Comparison of ENCODE assay signal across 19 cellular contexts in genomic region chr6:131652472-131652871, GRCh38. TPM values are rescaled to one million over a fixed set of nuclear protein-coding genes. Genes with fewer than 3 reads are reported as not detected.
A peak's percentile ranks its signal among the peaks of the same experiment; 100 is the strongest.
DNase-seq lines count a peak whose midpoint lies in the region; ATAC-seq, FAIRE-seq and TF ChIP-seq lines count a peak whose summit lies in the region.
"Had no signal": no experiment of that assay in that cellular context is flagged by ENCODE, and none has a peak within 500 bp of the region (broad histone marks: within the 10 kb centered on the region; RNA-seq: fewer than 3 reads in every experiment).

No MANE protein-coding gene starts in this region.

- H3K4me1 ChIP-seq in H1 (replicated peaks in 1 of 4; ENCODE audit: control insufficient read depth in 3 of 4, insufficient read depth in 4 of 4, low read length in 3 of 4): no peaks in the 10 kb centered on the region
- no peaks in the 10 kb centered on the region for H3K4me1 ChIP-seq in naive thymus-derived CD4-positive, alpha-beta T cell (ENCODE audit: control insufficient read depth in 2 of 2, insufficient read depth in 2 of 2, low read length in 2 of 2)
- H3K4me1 ChIP-seq: Caco-2, SJSA1, upper lobe of right lung had no signal

- no peak for TF ChIP-seq CTCF in H1 (IDR thresholded peaks at IDR 0.05; ENCODE audit: control extremely low read depth in 1 of 3, insufficient read depth in 1 of 3, low read depth in 1 of 3, low read length in 3 of 3)

- no peak for TF ChIP-seq RAD21 in H1 (IDR thresholded peaks at IDR 0.05 in 1 of 2, conservative IDR thresholded peaks at IDR 0.05 in 1 of 2; ENCODE audit: low read depth in 2 of 2, low read length in 2 of 2)

- H3K4ac ChIP-seq in H1 (replicated peaks; ENCODE audit: insufficient read length, low read depth, low read length): no peak overlapping the region

- H2AFZ ChIP-seq in H1 (ENCODE audit: low read length): peak overlapping the region; percentile 93

- H4K20me1 ChIP-seq in H1 (replicated peaks in 1 of 2; ENCODE audit: control insufficient read depth in 1 of 2, insufficient read depth in 2 of 2, low read length in 2 of 2): no peaks in the 10 kb centered on the region

- H3K56ac ChIP-seq in H1 (replicated peaks; ENCODE audit: insufficient read length, low read depth, low read length): no peak overlapping the region

- FAIRE-seq in H1 (lab: Jason Lieb, UNC): no peak
- FAIRE-seq: GM18507 had no signal

- no peak overlapping the region for H2AK5ac ChIP-seq in H1 (ENCODE audit: low read depth, low read length)

- no peak overlapping the region for H3K14ac ChIP-seq in H1 (ENCODE audit: insufficient read length)

- H3K27me3 ChIP-seq in H1 (replicated peaks in 1 of 4; ENCODE audit: control insufficient read depth in 3 of 4, extremely low read depth in 1 of 4, insufficient read depth in 3 of 4, low read length in 3 of 4): no peaks in the 10 kb centered on the region; a peak in 1 of 7 replicates
- H3K27me3 ChIP-seq in naive thymus-derived CD4-positive, alpha-beta T cell (ENCODE audit: control insufficient read depth in 2 of 2, insufficient read depth in 2 of 2, low read length in 2 of 2): no peaks in the 10 kb centered on the region
- H3K27me3 ChIP-seq: upper lobe of right lung had no signal

- H3K27ac ChIP-seq in H1 (ENCODE audit: low read depth, low read length): no peak overlapping the region
- H3K27ac ChIP-seq in naive thymus-derived CD4-positive, alpha-beta T cell (ENCODE audit: low read depth, low read length): no peak overlapping the region
- H3K27ac ChIP-seq: SJSA1, upper lobe of right lung had no signal

- no peak for ATAC-seq in naive thymus-derived CD4-positive, alpha-beta T cell
- ATAC-seq: activated CD8-positive, alpha-beta T cell treated with anti-CD3 and anti-CD28 coated beads for 36 hours; sciatic nerve; upper lobe of right lung had no signal

- H4K8ac ChIP-seq in H1 (ENCODE audit: extremely low read depth, insufficient read depth, low read length): no peak overlapping the region

- no peak overlapping the region for H4K91ac ChIP-seq in H1 (replicated peaks; ENCODE audit: insufficient read length, low read length)

- intact Hi-C loops in naive thymus-derived CD4-positive, alpha-beta T cell (cut with micrococcal nuclease): no loop called here

- no peak overlapping the region for H3K4me3 ChIP-seq in H1 (ENCODE audit: extremely low read depth in 1 of 4, insufficient read depth in 2 of 4, low read depth in 3 of 4, low read length in 4 of 4)
- H3K4me3 ChIP-seq in naive thymus-derived CD4-positive, alpha-beta T cell (ENCODE audit: low read length): no peak overlapping the region
- H3K4me3 ChIP-seq: SJSA1, upper lobe of right lung had no signal

- TF ChIP-seq EP300 in H1 (IDR thresholded peaks at IDR 0.05; ENCODE audit: borderline replicate concordance in 1 of 2, low read depth in 2 of 2, low read length in 2 of 2): no peak

- no peak overlapping the region for H2BK120ac ChIP-seq in H1 (replicated peaks; ENCODE audit: low read depth, low read length)

- H3K27me3 Mint-ChIP-seq in naive thymus-derived CD4-positive, alpha-beta T cell: peaks cover 0 to 5% (median 0%) of the 10 kb centered on the region in 5 donors

- H3K9ac ChIP-seq in H1 (replicated peaks in 1 of 4; ENCODE audit: extremely low read depth in 1 of 4, low read depth in 3 of 4, low read length in 3 of 4): no peak overlapping the region; a peak in 1 of 7 replicates

- H3K9me3 ChIP-seq in H1 (ENCODE audit: insufficient read depth in 2 of 2, low read depth in 1 of 2, low read length in 1 of 2): no peaks in the 10 kb centered on the region
- H3K9me3 ChIP-seq in naive thymus-derived CD4-positive, alpha-beta T cell (ENCODE audit: control insufficient read depth in 2 of 3, low read length in 3 of 3): no peaks in the 10 kb centered on the region
- H3K9me3 ChIP-seq: Caco-2, SJSA1, upper lobe of right lung had no signal

- H3K79me1 ChIP-seq in H1 (ENCODE audit: low read depth, low read length): no peaks in the 10 kb centered on the region

- no peaks in the 10 kb centered on the region for H3K23me2 ChIP-seq in H1 (ENCODE audit: low read depth, low read length)

- no peak overlapping the region for H3K27ac Mint-ChIP-seq in naive thymus-derived CD4-positive, alpha-beta T cell
- H3K27ac Mint-ChIP-seq: activated CD8-positive, alpha-beta T cell treated with anti-CD3 and anti-CD28 coated beads for 36 hours; activated T-helper 2 cell treated with anti-CD3 and anti-CD28 coated beads, Interferon-gamma antibody, Interleukin-2, Interleukin-4, amounts not matched to agents 10 μg/mL and 5 μg/mL and 100 μg/mL, durations not matched to agents 14 hours and 24 hours and 36 hours had no signal

- H3K79me2 ChIP-seq in H1 (ENCODE audit: control insufficient read depth in 1 of 2, insufficient read depth in 2 of 2, low read length in 2 of 2): no peaks in the 10 kb centered on the region

- no peak overlapping the region for H4K5ac ChIP-seq in H1 (ENCODE audit: insufficient read length, low read depth, low read length)

- H2BK12ac ChIP-seq in H1 (ENCODE audit: low read depth, low read length): no peak overlapping the region

- POLR2A ChIA-PET in H1 (lab: Charles Lee; ENCODE audit: partially characterized antibody): no interaction called here
- POLR2A ChIA-PET in naive thymus-derived CD4-positive, alpha-beta T cell (lab: Charles Lee): no interaction called here

- no peak overlapping the region for H2BK5ac ChIP-seq in H1 (ENCODE audit: low read depth, low read length)

- no peak overlapping the region for H3K23ac ChIP-seq in H1 (ENCODE audit: insufficient read length)

- H3K4me3 Mint-ChIP-seq in naive thymus-derived CD4-positive, alpha-beta T cell: no peak overlapping the region
- H3K4me3 Mint-ChIP-seq: activated CD8-positive, alpha-beta T cell treated with anti-CD3 and anti-CD28 coated beads for 36 hours had no signal

- CTCF ChIA-PET in H1 (lab: Charles Lee; ENCODE audit: partially characterized antibody): interaction anchor here (1.4 to 1.6 kb wide), 2 partner anchors 16 to 25 kb away, joined by 3 to 4 read pairs; partner anchors contain the start of genes ENPP3 and MED23
- CTCF ChIA-PET in naive thymus-derived CD4-positive, alpha-beta T cell (lab: Charles Lee): no interaction called here

- no peak overlapping the region for H2BK15ac ChIP-seq in H1 (ENCODE audit: low read length)

- H3K9me3 Mint-ChIP-seq in naive thymus-derived CD4-positive, alpha-beta T cell: no peaks in the 10 kb centered on the region
- H3K9me3 Mint-ChIP-seq: activated CD8-positive, alpha-beta T cell treated with anti-CD3 and anti-CD28 coated beads for 36 hours; activated T-helper 2 cell treated with anti-CD3 and anti-CD28 coated beads, Interferon-gamma antibody, Interleukin-2, Interleukin-4, amounts not matched to agents 10 μg/mL and 5 μg/mL and 100 μg/mL, durations not matched to agents 14 hours and 24 hours and 36 hours had no signal

- no peaks in the 10 kb centered on the region for H3K36me3 ChIP-seq in H1 (ENCODE audit: control insufficient read depth in 2 of 4, insufficient read depth in 4 of 4, low read length in 3 of 4)
- no peaks in the 10 kb centered on the region for H3K36me3 ChIP-seq in naive thymus-derived CD4-positive, alpha-beta T cell (ENCODE audit: control insufficient read depth in 2 of 3, insufficient read depth in 3 of 3, low read length in 3 of 3)
- H3K36me3 ChIP-seq: SJSA1, upper lobe of right lung had no signal

- H3K36me3 Mint-ChIP-seq in naive thymus-derived CD4-positive, alpha-beta T cell: peaks cover 0 to 9% (median 4%) of the 10 kb centered on the region in 5 donors

- H3K4me2 ChIP-seq in H1 (ENCODE audit: insufficient read depth in 1 of 2, low read depth in 2 of 2, low read length in 2 of 2): no peak overlapping the region

- no peak for TF ChIP-seq POLR2A in H1 (IDR thresholded peaks at IDR 0.05; ENCODE audit: control extremely low read depth in 1 of 2, low read depth in 2 of 2, low read length in 2 of 2)

- DNase-seq in NCI-H1417 (lab: John Stamatoyannopoulos, UW) (peak in 2 of 3 experiments; percentile 35 to 69), NCI-H1417 treated with DMSO at 0.1 percent for 48 hours (lab: John Stamatoyannopoulos, UW) (no peak), NCI-H510A treated with DMSO at 0.1 percent for 48 hours (lab: John Stamatoyannopoulos, UW) (peak; percentile 19), H1 (ENCODE audit: low read depth in 1 of 2, low spot score in 2 of 2) (no peak), renal cortical epithelial cell (ENCODE audit: low read depth) (peak; percentile 39), midbrain (lab: John Stamatoyannopoulos, UW) (no peak), NCI-H524 (lab: John Stamatoyannopoulos, UW) (no peak)
- DNase-seq in naive thymus-derived CD4-positive, alpha-beta T cell: no peak
- DNase-seq: activated CD8-positive, alpha-beta T cell treated with anti-CD3 and anti-CD28 coated beads for 36 hours; Caco-2; stimulated activated CD4-positive, alpha-beta T cell treated with anti-CD3 and anti-CD28 coated beads, Interleukin-4, amount 100 ng/mL, for 24 hours; upper lobe of right lung had no signal

- H3K4me1 Mint-ChIP-seq in naive thymus-derived CD4-positive, alpha-beta T cell: peaks cover 0 to 6% (median 4%) of the 10 kb centered on the region in 7 donors

- H2BK20ac ChIP-seq in H1 (ENCODE audit: low read length): no peak overlapping the region

- no peak overlapping the region for H3K18ac ChIP-seq in H1 (ENCODE audit: extremely low read depth, low read length)

- 91% methylated on average over 5 of the region's 5 CpGs; no CpG with 5 or more reads in 1 of the 2 experiments for WGBS in H1 (ENCODE audit: extremely low coverage in 1 of 2, insufficient coverage in 1 of 2, insufficient read length in 1 of 2, insufficient replicate concordance in 2 of 2, low coverage in 1 of 2, low lambda C conversion rate in 2 of 2, missing lambda C conversion rate in 1 of 2), 2 experiments

RNA-seq across cellular contexts. Expression of gene ENPP3, which starts 15.4 kb away (rescaled TPM):
- not detected in 2 replicates for total RNA-seq in H1 (2021; fragmentation: NEBNext Ultra II Directional; extraction: Animal tissue kit (Norgen Biotek cat#: 25700))
- 0.11 TPM in 1 of 2 replicates, not detected in the other for polyA plus RNA-seq in H1 (2011; rRNA removed)
- polyA plus RNA-seq in H1 (2011; cell fraction: cytosol; rRNA removed): 0.03 TPM
- polyA plus RNA-seq in H1 (2011; cell fraction: nucleus; rRNA removed): not detected
- 0.08 TPM in 1 of 4 replicates, not detected in the others for polyA plus RNA-seq in H1 (2012, experiment 1 of 2)
- not detected for polyA plus RNA-seq in H1 (2012, experiment 2 of 2)
- 0.04 TPM for polyA plus RNA-seq in H1 (2013, experiment 1 of 2)
- polyA plus RNA-seq in H1 (2013, experiment 2 of 2): 0.07 TPM
- 0.07 TPM in 1 of 2 replicates, not detected in the other for polyA minus RNA-seq in H1 (2011; rRNA and poly(A)+ RNA removed)
- not detected for polyA minus RNA-seq in H1 (2011; cell fraction: cytosol; rRNA and poly(A)+ RNA removed)
- 0.20 TPM for polyA minus RNA-seq in H1 (2011; cell fraction: nucleus; rRNA and poly(A)+ RNA removed)
- 0.65 TPM in 1 of 2 replicates, not detected in the other for total RNA-seq in renal cortical epithelial cell
- 1 to 10 TPM in 2 of 5 experiments, under 1 TPM in 3; 0.35 to 7.1 (median 0.51) TPM for total RNA-seq in naive thymus-derived CD4-positive, alpha-beta T cell
- polyA plus RNA-seq in naive thymus-derived CD4-positive, alpha-beta T cell: under 1 TPM; 0.15 to 0.33 TPM
- total RNA-seq: Caco-2 had no signal

RNA-seq across cellular contexts. Expression of gene MED23, which starts 24.4 kb away (rescaled TPM):
- total RNA-seq in H1 (2021; fragmentation: NEBNext Ultra II Directional; extraction: Animal tissue kit (Norgen Biotek cat#: 25700)): 13.0 and 13.8 TPM in 2 replicates
- 6.7 and 10.5 TPM in 2 replicates for polyA plus RNA-seq in H1 (2011; rRNA removed)
- polyA plus RNA-seq in H1 (2011; cell fraction: cytosol; rRNA removed): 9.9 TPM
- polyA plus RNA-seq in H1 (2011; cell fraction: nucleus; rRNA removed): 15.2 TPM
- 6.0 to 9.8 TPM (median 7.7 TPM) in 4 replicates for polyA plus RNA-seq in H1 (2012, experiment 1 of 2)
- polyA plus RNA-seq in H1 (2012, experiment 2 of 2): 0.35 TPM
- polyA plus RNA-seq in H1 (2013, experiment 1 of 2): 11.7 TPM
- polyA plus RNA-seq in H1 (2013, experiment 2 of 2): 10.7 TPM
- 20.2 and 26.7 TPM in 2 replicates for polyA minus RNA-seq in H1 (2011; rRNA and poly(A)+ RNA removed)
- 8.2 TPM for polyA minus RNA-seq in H1 (2011; cell fraction: cytosol; rRNA and poly(A)+ RNA removed)
- polyA minus RNA-seq in H1 (2011; cell fraction: nucleus; rRNA and poly(A)+ RNA removed): 34.4 TPM
- total RNA-seq in renal cortical epithelial cell: 32.0 and 46.3 TPM in 2 replicates
- 10 to 100 TPM; 35.7 to 59.1 (median 55.4) TPM for total RNA-seq in naive thymus-derived CD4-positive, alpha-beta T cell
- polyA plus RNA-seq in naive thymus-derived CD4-positive, alpha-beta T cell: 10 to 100 TPM; 11.1 to 16.7 TPM

RNA-seq across cellular contexts. Expression of gene OR2A4, which starts 48.7 kb away (rescaled TPM):
- not detected in 2 replicates for total RNA-seq in H1 (2021; fragmentation: NEBNext Ultra II Directional; extraction: Animal tissue kit (Norgen Biotek cat#: 25700))
- polyA plus RNA-seq in H1 (2011; rRNA removed): 0.27 and 0.88 TPM in 2 replicates
- polyA plus RNA-seq in H1 (2011; cell fraction: cytosol; rRNA removed): 0.13 TPM
- polyA plus RNA-seq in H1 (2011; cell fraction: nucleus; rRNA removed): not detected
- 0.09 to 0.63 TPM (median 0.35 TPM) in 3 of 4 replicates, not detected in the other for polyA plus RNA-seq in H1 (2012, experiment 1 of 2)
- polyA plus RNA-seq in H1 (2012, experiment 2 of 2): not detected
- polyA plus RNA-seq in H1 (2013, experiment 1 of 2): not detected
- polyA plus RNA-seq in H1 (2013, experiment 2 of 2): not detected
- polyA minus RNA-seq in H1 (2011; rRNA and poly(A)+ RNA removed): not detected in 2 replicates
- not detected for polyA minus RNA-seq in H1 (2011; cell fraction: cytosol; rRNA and poly(A)+ RNA removed)
- polyA minus RNA-seq in H1 (2011; cell fraction: nucleus; rRNA and poly(A)+ RNA removed): 0.90 TPM
- not detected in 2 replicates for total RNA-seq in renal cortical epithelial cell
- not detected for total RNA-seq in naive thymus-derived CD4-positive, alpha-beta T cell
- polyA plus RNA-seq in naive thymus-derived CD4-positive, alpha-beta T cell: not detected
- total RNA-seq: activated CD8-positive, alpha-beta T cell treated with anti-CD3 and anti-CD28 coated beads for 36 hours; activated T-helper 2 cell treated with anti-CD3 and anti-CD28 coated beads, Interferon-gamma antibody, Interleukin-2, Interleukin-4, amounts not matched to agents 10 μg/mL and 5 μg/mL and 100 μg/mL, durations not matched to agents 14 hours and 24 hours and 36 hours; Caco-2; fibroblast of lung; sciatic nerve; SJSA1; upper lobe of right lung had no signal
- polyA plus RNA-seq: neural cell had no signal

RNA-seq across cellular contexts. Expression of gene CTAGE9, which starts 58.3 kb away (rescaled TPM):
- not detected in 2 replicates for total RNA-seq in H1 (2021; fragmentation: NEBNext Ultra II Directional; extraction: Animal tissue kit (Norgen Biotek cat#: 25700))
- not detected in 2 replicates for polyA plus RNA-seq in H1 (2011; rRNA removed)
- polyA plus RNA-seq in H1 (2011; cell fraction: cytosol; rRNA removed): not detected
- polyA plus RNA-seq in H1 (2011; cell fraction: nucleus; rRNA removed): not detected
- polyA plus RNA-seq in H1 (2012, experiment 1 of 2): not detected in 4 replicates
- polyA plus RNA-seq in H1 (2012, experiment 2 of 2): not detected
- polyA plus RNA-seq in H1 (2013, experiment 1 of 2): not detected
- 0.02 TPM for polyA plus RNA-seq in H1 (2013, experiment 2 of 2)
- not detected in 2 replicates for polyA minus RNA-seq in H1 (2011; rRNA and poly(A)+ RNA removed)
- not detected for polyA minus RNA-seq in H1 (2011; cell fraction: cytosol; rRNA and poly(A)+ RNA removed)
- not detected for polyA minus RNA-seq in H1 (2011; cell fraction: nucleus; rRNA and poly(A)+ RNA removed)
- total RNA-seq in renal cortical epithelial cell: not detected in 2 replicates
- total RNA-seq in naive thymus-derived CD4-positive, alpha-beta T cell: not detected
- not detected for polyA plus RNA-seq in naive thymus-derived CD4-positive, alpha-beta T cell
- total RNA-seq: activated CD8-positive, alpha-beta T cell treated with anti-CD3 and anti-CD28 coated beads for 36 hours; activated T-helper 2 cell treated with anti-CD3 and anti-CD28 coated beads, Interferon-gamma antibody, Interleukin-2, Interleukin-4, amounts not matched to agents 10 μg/mL and 5 μg/mL and 100 μg/mL, durations not matched to agents 14 hours and 24 hours and 36 hours; Caco-2; fibroblast of lung; lower leg skin; sciatic nerve; upper lobe of right lung had no signal
- polyA plus RNA-seq: fibroblast of lung, neural cell had no signal

Comparison
In these comparisons a context has a peak if more than half of its experiments do, and no peak if none do; other contexts are left out.
1. DNase-seq: peak in NCI-H1417 (2 of 3), NCI-H510A treated with DMSO at 0.1 percent for 48 hours (single experiment) and renal cortical epithelial cell (single experiment); none in NCI-H1417 treated with DMSO at 0.1 percent for 48 hours (single experiment), H1 (0 of 2), midbrain (single experiment), naive thymus-derived CD4-positive, alpha-beta T cell (0 of 9) and NCI-H524 (0 of 2).